8 cellular contexts compared by ENCODE assay signal in genomic region chr12:29148958-29149690, GRCh38. TPM values are rescaled to one million over a fixed set of nuclear protein-coding genes. Genes with fewer than 3 reads are reported as not detected.
DNase-seq lines count a peak whose midpoint lies in the region; ATAC-seq and TF ChIP-seq lines count a peak whose summit lies in the region.

TSS of gene FAR2 (plus strand) at chr12:29149278. CDS start at chr12:29270450, 121,172 bp downstream.

- H3K4me1 Mint-ChIP-seq in CD4-positive, alpha-beta memory T cell: peaks cover 23 to 49% (median 37%) of the 10 kb centered on the region in 4 donors
- peaks cover 84% of the 10 kb centered on the region for H3K4me1 Mint-ChIP-seq in WTC11

- no peaks in the 10 kb centered on the region for H3K9me3 ChIP-seq in CD4-positive, alpha-beta memory T cell (ENCODE audit: control insufficient read depth in 1 of 2, low read length in 2 of 2)
- H3K9me3 ChIP-seq in KOPT-K1 (ENCODE audit: insufficient read depth, low read length, poor library complexity, severe bottlenecking): peaks cover 13% of the 10 kb centered on the region

- H3K27ac Mint-ChIP-seq in CD4-positive, alpha-beta memory T cell: peak within 1 kb of the TSS; percentile 85 to 97 (median 94)
- H3K27ac Mint-ChIP-seq in WTC11: peak within 1 kb of the TSS; percentile 99

- H3K36me3 ChIP-seq in CD4-positive, alpha-beta memory T cell (ENCODE audit: insufficient read depth, low read length): no peaks in the 10 kb centered on the region
- H3K36me3 ChIP-seq in KOPT-K1 (ENCODE audit: insufficient read depth, low read length) (no peaks in the 10 kb centered on the region), kidney epithelial cell (ENCODE audit: control insufficient read depth, insufficient read depth, low read length) (no peaks in the 10 kb centered on the region)

- peaks cover 0 to 2% of the 10 kb centered on the region in 2 donors for H3K36me3 Mint-ChIP-seq in CD4-positive, alpha-beta memory T cell
- H3K36me3 Mint-ChIP-seq in WTC11: no peaks in the 10 kb centered on the region; the same call in 1 of the 2 replicates

- ATAC-seq in GM19438 (IDR thresholded peaks at IDR 0.05; ENCODE audit: low read depth, unreplicated experiment): peak; percentile 46
- peak; percentile 58 for ATAC-seq in WTC11

- no peaks in the 10 kb centered on the region for H3K27me3 ChIP-seq in CD4-positive, alpha-beta memory T cell (ENCODE audit: insufficient read depth, low read length)
- H3K27me3 ChIP-seq in kidney epithelial cell (ENCODE audit: control insufficient read depth, insufficient read depth, low read length): no peaks in the 10 kb centered on the region

- CTCF ChIA-PET in CD4-positive, alpha-beta memory T cell (lab: Charles Lee; ENCODE audit: partially characterized antibody): interaction anchor here (1.0 to 1.4 kb wide), 4 partner anchors 11 to 74 kb away, joined by 3 to 4 read pairs (median 3); no protein-coding TSS in a partner anchor
- CTCF ChIA-PET in WTC11 (lab: Charles Lee): interaction anchor here (0.6 kb wide), 1 partner anchor 61 kb away, joined by 3 read pairs; no protein-coding TSS in a partner anchor

- H3K4me1 ChIP-seq in CD4-positive, alpha-beta memory T cell (ENCODE audit: insufficient read depth, low read length): peaks cover 23% of the 10 kb centered on the region

- H3K27me3 Mint-ChIP-seq in CD4-positive, alpha-beta memory T cell: no peaks in the 10 kb centered on the region
- peaks cover 5% of the 10 kb centered on the region for H3K27me3 Mint-ChIP-seq in WTC11 (ENCODE audit: low read depth)

- peak within 1 kb of the TSS; percentile 94 to 99 (median 97) for H3K4me3 Mint-ChIP-seq in CD4-positive, alpha-beta memory T cell
- H3K4me3 Mint-ChIP-seq in WTC11: peak within 1 kb of the TSS; percentile 88

- POLR2A ChIA-PET in CD4-positive, alpha-beta memory T cell (lab: Charles Lee; ENCODE audit: partially characterized antibody): interaction anchor here (1.1 to 3.9 kb wide), 5 partner anchors 11 to 76 kb away, joined by 4 to 13 read pairs (median 6); no protein-coding TSS in a partner anchor
- POLR2A ChIA-PET in WTC11 (lab: Charles Lee): no interaction called here

- no peaks in the 10 kb centered on the region for H3K9me3 Mint-ChIP-seq in CD4-positive, alpha-beta memory T cell
- H3K9me3 Mint-ChIP-seq in WTC11: peaks cover 11% of the 10 kb centered on the region

- peak; percentile 43 to 57 (median 55) for DNase-seq in CD4-positive, alpha-beta memory T cell
- DNase-seq in WTC11 (ENCODE audit: low spot score): peak; percentile 58
- peak; percentile 12 for DNase-seq in cerebellar cortex (ENCODE audit: low spot score)
- no peak for DNase-seq in kidney epithelial cell (ENCODE audit: low read depth)
- DNase-seq in stimulated activated CD4-positive, alpha-beta T cell treated with anti-CD3 and anti-CD28 coated beads, Interleukin-12 subunit alpha, Interleukin-12 subunit beta, amount 100 ng/mL, for 48 hours (ENCODE audit: low read depth in 2 of 3, low spot score in 1 of 3): peak in 2 of 3 donors; percentile 38 to 45
- DNase-seq in pons (ENCODE audit: low spot score): no peak

- intact Hi-C loops in CD4-positive, alpha-beta memory T cell (cut with micrococcal nuclease): loop anchor here (2.0 to 5.0 kb wide), 2 partner anchors 44 to 168 kb away; no protein-coding TSS in a partner anchor

- peak within 1 kb of the TSS; percentile 74 to 92 for H3K4me3 ChIP-seq in CD4-positive, alpha-beta memory T cell (ENCODE audit: low read length in 2 of 2)
- peak within 1 kb of the TSS; percentile 66 for H3K4me3 ChIP-seq in kidney epithelial cell (ENCODE audit: low read depth, low read length)

- TF ChIP-seq CTCF in WTC11 (IDR thresholded peaks at IDR 0.05): no peak
- no peak for TF ChIP-seq CTCF in kidney epithelial cell (IDR thresholded peaks at IDR 0.05; ENCODE audit: insufficient read depth, low read length, poor library complexity, severe bottlenecking)

- H3K27ac ChIP-seq in CD4-positive, alpha-beta memory T cell (ENCODE audit: low read depth, low read length): peak within 1 kb of the TSS; percentile 46
- peak within 1 kb of the TSS; percentile 99 for H3K27ac ChIP-seq in KOPT-K1 (ENCODE audit: low read depth, low read length, poor library complexity, severe bottlenecking)

TF ChIP-seq in WTC11, 78 proteins besides CTCF, POLR2A, EP300 and RAD21 (continues in another document):
- TF ChIP-seq HMGXB4 (CRISPR knock-in tag; IDR thresholded peaks at IDR 0.05) (0 out of 2 replicates have a peak, but pooled peaks have one; percentile 16), STAT6 (CRISPR knock-in tag; conservative IDR thresholded peaks at IDR 0.05; ENCODE audit: low read depth) (no peak), ZNF138 (CRISPR knock-in tag; conservative IDR thresholded peaks at IDR 0.05) (no peak), CDX4 (CRISPR knock-in tag; IDR thresholded peaks at IDR 0.05; ENCODE audit: borderline replicate concordance) (no peak), CREB1 (CRISPR knock-in tag; IDR thresholded peaks at IDR 0.05) (no peak), ZNF425 (CRISPR knock-in tag; conservative IDR thresholded peaks at IDR 0.05) (no peak), NR1H2 (CRISPR knock-in tag; IDR thresholded peaks at IDR 0.05) (no peak), MXD4 (CRISPR knock-in tag; IDR thresholded peaks at IDR 0.05; ENCODE audit: borderline replicate concordance) (no peak), ZSCAN18 (CRISPR knock-in tag; IDR thresholded peaks at IDR 0.05) (no peak)

RNA-seq across cellular contexts. Expression of gene FAR2, which starts in this region (rescaled TPM):
- 10 to 100 TPM in 1 of 2 experiments, 1 to 10 TPM in 1; 6.2 to 10.1 TPM for total RNA-seq in CD4-positive, alpha-beta memory T cell
- polyA plus RNA-seq in CD4-positive, alpha-beta memory T cell: 10 to 100 TPM in 1 of 2 donors, 1 to 10 TPM in 1; 10.0 to 10.6 TPM
- 20.0 to 27.2 TPM (median 25.9 TPM) in 3 replicates for total RNA-seq in WTC11 (2021)
- 9.0 and 10.7 TPM in 2 replicates for total RNA-seq in kidney epithelial cell

Comparison
In these comparisons a context has a peak if more than half of its experiments do, and no peak if none do; other contexts are left out.
1. DNase-seq: peak in CD4-positive, alpha-beta memory T cell (5 of 5), WTC11 (single experiment), cerebellar cortex (single experiment) and stimulated activated CD4-positive, alpha-beta T cell treated with anti-CD3 and anti-CD28 coated beads, Interleukin-12 subunit alpha, Interleukin-12 subunit beta, amount 100 ng/mL, for 48 hours (2 of 3); none in kidney epithelial cell (single experiment) and pons (single experiment).